In the genomic region with DNA sequence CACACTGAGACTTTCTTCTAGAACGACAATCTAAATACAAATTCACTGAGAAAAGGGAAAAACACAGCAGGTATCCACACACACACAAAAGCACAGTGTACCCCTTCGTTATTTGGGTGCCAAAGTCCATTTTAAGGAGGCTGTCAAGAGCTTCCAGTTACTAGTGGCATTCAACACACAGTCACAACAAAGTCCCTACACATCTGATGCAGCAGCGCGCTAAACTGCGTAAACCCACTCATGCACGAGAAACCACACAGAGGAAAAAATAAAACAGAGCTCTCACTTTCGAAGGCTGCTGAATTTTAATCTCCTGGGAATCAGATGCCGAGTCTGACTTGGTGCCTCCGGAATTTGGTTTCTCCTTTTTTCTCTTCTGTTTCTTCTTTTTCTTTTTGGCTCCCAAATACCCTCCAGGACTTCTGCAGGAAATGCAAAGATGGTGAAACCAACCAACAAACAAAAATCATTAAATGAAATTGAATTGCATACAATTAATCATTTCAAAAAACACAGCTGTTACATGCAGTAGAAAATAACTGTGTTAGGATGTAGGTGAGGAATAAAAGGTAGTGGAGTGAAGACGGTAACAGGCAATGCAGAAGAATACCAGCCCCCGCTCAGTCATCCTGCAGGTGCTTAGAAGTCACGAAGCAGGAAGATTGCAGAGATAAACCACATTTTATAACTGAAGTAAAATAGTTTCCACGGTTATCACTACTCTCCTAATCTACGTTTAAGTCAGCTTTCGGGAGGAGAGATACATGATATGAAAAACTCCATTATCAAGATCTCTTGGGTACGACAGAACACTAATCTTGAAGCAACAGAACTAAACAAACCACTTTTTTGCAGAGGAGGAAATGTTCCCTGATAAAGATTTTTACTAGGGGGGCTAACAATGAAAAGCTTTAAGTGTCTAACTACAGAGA, we compare ENCODE assay signal across 8 cellular contexts. TPM values are rescaled to one million over a fixed set of nuclear protein-coding genes. Genes with fewer than 3 reads are reported as not detected.
DNase-seq lines count a peak whose midpoint lies in the region; ATAC-seq and FAIRE-seq lines count a peak whose summit lies in the region.

No MANE protein-coding gene starts in this region.

- no peaks in the 10 kb centered on the region for H3K27me3 Mint-ChIP-seq in activated CD8-positive, alpha-beta T cell treated with anti-CD3 and anti-CD28 coated beads, Interleukin-2, amount 10 ng/mL, durations not matched to agents 7 days and 5 days (ENCODE audit: low read depth)

- peaks cover 28% of the 10 kb centered on the region for H3K4me1 Mint-ChIP-seq in activated CD8-positive, alpha-beta T cell treated with anti-CD3 and anti-CD28 coated beads, Interleukin-2, amount 10 ng/mL, durations not matched to agents 7 days and 5 days (ENCODE audit: low read depth)

- POLR2A ChIA-PET in activated CD8-positive, alpha-beta T cell treated with anti-CD3 and anti-CD28 coated beads, Interleukin-2, amount 10 ng/mL, durations not matched to agents 7 days and 5 days (lab: Charles Lee), result interaction anchor here (0.8 to 1.1 kb wide), 3 partner anchors 9 to 42 kb away, joined by 3 read pairs; no protein-coding TSS in a partner anchor

- intact Hi-C loops in sciatic nerve (cut with DNase I), result no loop called here
- intact Hi-C loops in left cardiac atrium (cut with DNase I), result no loop called here

- H3K4me3 Mint-ChIP-seq in activated CD8-positive, alpha-beta T cell treated with anti-CD3 and anti-CD28 coated beads, Interleukin-2, amount 10 ng/mL, durations not matched to agents 7 days and 5 days, result peak overlapping the region; percentile 12

- peak; percentile 60 for DNase-seq in activated CD4-positive, alpha-beta T cell treated with anti-CD3 and anti-CD28 coated beads for 48 hours
- no peak for DNase-seq in activated CD4-positive, alpha-beta T cell treated with anti-CD3 and anti-CD28 coated beads for 4 hours
- no peak for DNase-seq in activated CD8-positive, alpha-beta T cell treated with anti-CD3 and anti-CD28 coated beads, Interleukin-2, amount 10 ng/mL, durations not matched to agents 7 days and 5 days
- DNase-seq in sciatic nerve (ENCODE audit: low spot score) (no peak), left cardiac atrium (no peak), frontal cortex (ENCODE audit: low spot score in 2 of 2) (no peak), NCI-H1048 (lab: John Stamatoyannopoulos, UW) (no peak)

- CTCF ChIA-PET in activated CD8-positive, alpha-beta T cell treated with anti-CD3 and anti-CD28 coated beads, Interleukin-2, amount 10 ng/mL, durations not matched to agents 7 days and 5 days (lab: Charles Lee), result interaction anchor here (0.9 to 2.3 kb wide), 6 partner anchors 12 to 251 kb away, joined by 3 to 9 read pairs (median 3); no protein-coding TSS in a partner anchor

- H3K9me3 Mint-ChIP-seq in activated CD8-positive, alpha-beta T cell treated with anti-CD3 and anti-CD28 coated beads, Interleukin-2, amount 10 ng/mL, durations not matched to agents 7 days and 5 days (ENCODE audit: insufficient read depth), result no peaks in the 10 kb centered on the region

- ATAC-seq in HG03066 (IDR thresholded peaks at IDR 0.05; ENCODE audit: low read depth, unreplicated experiment) (peak; percentile 95), sciatic nerve (peak; percentile 49), left cardiac atrium (no peak)
- ATAC-seq in activated CD8-positive, alpha-beta T cell treated with anti-CD3 and anti-CD28 coated beads, Interleukin-2, amount 10 ng/mL, durations not matched to agents 7 days and 5 days, result peak; percentile 48

- no peak for FAIRE-seq in frontal cortex (lab: Jason Lieb, UNC)

- H3K27ac Mint-ChIP-seq in activated CD8-positive, alpha-beta T cell treated with anti-CD3 and anti-CD28 coated beads, Interleukin-2, amount 10 ng/mL, durations not matched to agents 7 days and 5 days, result no peak overlapping the region

- H3K36me3 Mint-ChIP-seq in activated CD8-positive, alpha-beta T cell treated with anti-CD3 and anti-CD28 coated beads, Interleukin-2, amount 10 ng/mL, durations not matched to agents 7 days and 5 days (ENCODE audit: low read depth), result peaks cover 33% of the 10 kb centered on the region

RNA-seq across cellular contexts. Expression of gene NMT2, which starts 27.1 kb away (rescaled TPM):
- 10 to 100 TPM; 30.2 to 36.5 TPM for total RNA-seq in activated CD8-positive, alpha-beta T cell treated with anti-CD3 and anti-CD28 coated beads, Interleukin-2, amount 10 ng/mL, durations not matched to agents 7 days and 5 days
- total RNA-seq in sciatic nerve (29.9 TPM), left cardiac atrium (10 to 100 TPM; 14.0 to 15.8 TPM), frontal cortex (62.0 TPM)

RNA-seq across cellular contexts. Expression of gene RPP38, which starts 44.2 kb away (rescaled TPM):
- 10 to 100 TPM; 16.8 to 19.0 TPM for total RNA-seq in activated CD8-positive, alpha-beta T cell treated with anti-CD3 and anti-CD28 coated beads, Interleukin-2, amount 10 ng/mL, durations not matched to agents 7 days and 5 days
- 14.2 TPM for total RNA-seq in sciatic nerve
- 1 to 10 TPM; 9.1 to 9.3 TPM for total RNA-seq in left cardiac atrium
- total RNA-seq in frontal cortex, result 6.9 TPM

RNA-seq across cellular contexts. Expression of gene ACBD7, which starts 52.8 kb away (rescaled TPM):
- total RNA-seq in activated CD8-positive, alpha-beta T cell treated with anti-CD3 and anti-CD28 coated beads, Interleukin-2, amount 10 ng/mL, durations not matched to agents 7 days and 5 days, result 1 to 10 TPM; 4.4 to 5.2 TPM
- total RNA-seq in sciatic nerve (13.1 TPM), left cardiac atrium (under 1 TPM in 1 of 2 donors, not detected in 1; 0.21 TPM), frontal cortex (10.6 TPM)

Comparison
In these comparisons a context has a peak if more than half of its experiments do, and no peak if none do; other contexts are left out.
1. ATAC-seq: peak in HG03066 (single experiment), activated CD8-positive, alpha-beta T cell treated with anti-CD3 and anti-CD28 coated beads, Interleukin-2, amount 10 ng/mL, durations not matched to agents 7 days and 5 days (single experiment) and sciatic nerve (single experiment); none in left cardiac atrium (0 of 2).